Comparison of ENCODE assay signal across 8 cellular contexts in genomic region chr16:57807968-57808528, GRCh38. TPM values are rescaled to one million over a fixed set of nuclear protein-coding genes. Genes with fewer than 3 reads are reported as not detected.
DNase-seq lines count a peak whose midpoint lies in the region; ATAC-seq and TF ChIP-seq lines count a peak whose summit lies in the region.

No MANE protein-coding gene starts in this region.

- no peaks in the 10 kb centered on the region for H3K36me3 ChIP-seq in A673 (ENCODE audit: insufficient read depth, low read length, poor library complexity, severe bottlenecking)
- H3K36me3 ChIP-seq in neural progenitor cell, result no peaks in the 10 kb centered on the region
- H3K36me3 ChIP-seq in subcutaneous abdominal adipose tissue (ENCODE audit: control insufficient read depth in 5 of 5, insufficient read depth in 5 of 5, low read length in 5 of 5), result no peaks in the 10 kb centered on the region

- ATAC-seq in activated T-cell treated with anti-CD3 and anti-CD28 coated beads, Interleukin-2, amount 50 U/mL, for 72 hours (replicated peaks in 1 of 2), result peak; percentile 49 to 50
- no peak for ATAC-seq in HG03469 (IDR thresholded peaks at IDR 0.05; ENCODE audit: unreplicated experiment)

- TF ChIP-seq CTCF in A673 (conservative IDR thresholded peaks at IDR 0.05; ENCODE audit: low read depth, low read length) (no peak), neural progenitor cell (IDR thresholded peaks at IDR 0.05) (no peak)

- H3F3A ChIP-seq in neural progenitor cell (ENCODE audit: low read depth), result peaks cover 7% of the 10 kb centered on the region

- CTCF ChIA-PET in A673 (lab: Charles Lee), result interaction anchor here (0.7 kb wide), 2 partner anchors 43 to 51 kb away, joined by 5 to 6 read pairs; no protein-coding TSS in a partner anchor

- no peak overlapping the region for H3K27ac Mint-ChIP-seq in activated T-cell treated with anti-CD3 and anti-CD28 coated beads, Interleukin-2, amount 50 U/mL, for 72 hours
- H3K27ac Mint-ChIP-seq in neural progenitor cell, result no peak overlapping the region

- POLR2A ChIA-PET in A673 (lab: Charles Lee; ENCODE audit: low non-redundant PET), result interaction anchor here (0.7 to 0.9 kb wide), 2 partner anchors 10 to 1000 kb away, joined by 3 to 4 read pairs; no protein-coding TSS in a partner anchor

- intact Hi-C loops in A673 (cut with micrococcal nuclease; ENCODE audit: unreplicated experiment), result loop anchor here (2.0 kb wide), 1 partner anchor 39 kb away; no protein-coding TSS in a partner anchor

- peak; percentile 95 for DNase-seq in A673 (ENCODE audit: low spot score)
- peak; percentile 78 for DNase-seq in GM19240 (ENCODE audit: insufficient read length, low spot score)
- DNase-seq in NOMO-1 treated with dmso at 0.1 percent for 144 hours (lab: John Stamatoyannopoulos, UW; ENCODE audit: unreplicated experiment), result peak; percentile 67
- peak; percentile 51 to 54 for DNase-seq in activated T-cell treated with anti-CD3 and anti-CD28 coated beads, Interleukin-2, amount 50 U/mL, for 72 hours
- DNase-seq in fibroblast of gingiva (ENCODE audit: low read depth), result peak; percentile 56
- peak; percentile 79 for DNase-seq in neural progenitor cell (ENCODE audit: low spot score)

- H3K9me3 Mint-ChIP-seq in activated T-cell treated with anti-CD3 and anti-CD28 coated beads, Interleukin-2, amount 50 U/mL, for 72 hours, result no peaks in the 10 kb centered on the region
- H3K9me3 Mint-ChIP-seq in neural progenitor cell, result no peaks in the 10 kb centered on the region

- no peaks in the 10 kb centered on the region for H3K79me2 ChIP-seq in neural progenitor cell (ENCODE audit: low read depth)

- no TSS peak for BruUV-seq in A673 (replicated peaks; lab: Mats Ljungman, UMichigan)

- H4K20me1 ChIP-seq in neural progenitor cell (ENCODE audit: low read depth), result no peaks in the 10 kb centered on the region

- H2AFZ ChIP-seq in neural progenitor cell (replicated peaks), result peak overlapping the region; percentile 23

- H3K9ac ChIP-seq in neural progenitor cell (no peak overlapping the region), subcutaneous abdominal adipose tissue (ENCODE audit: low read length in 5 of 5) (peak overlapping the region in 1 of 5 donors; percentile 36)

- peaks cover 38% of the 10 kb centered on the region for H3K27me3 Mint-ChIP-seq in activated T-cell treated with anti-CD3 and anti-CD28 coated beads, Interleukin-2, amount 50 U/mL, for 72 hours (ENCODE audit: low read depth)
- peaks cover 5% of the 10 kb centered on the region for H3K27me3 Mint-ChIP-seq in neural progenitor cell (ENCODE audit: insufficient read depth, low read depth)

- H3K9me3 ChIP-seq in A673 (ENCODE audit: low read depth, low read length, poor library complexity, severe bottlenecking) (no peaks in the 10 kb centered on the region), neural progenitor cell (ENCODE audit: low read depth) (no peaks in the 10 kb centered on the region), subcutaneous abdominal adipose tissue (ENCODE audit: control insufficient read depth in 5 of 5, low read length in 5 of 5) (no peaks in the 10 kb centered on the region)

- no peaks in the 10 kb centered on the region for H3K36me3 Mint-ChIP-seq in activated T-cell treated with anti-CD3 and anti-CD28 coated beads, Interleukin-2, amount 50 U/mL, for 72 hours (ENCODE audit: insufficient read depth in 2 of 2)
- H3K36me3 Mint-ChIP-seq in neural progenitor cell, result no peaks in the 10 kb centered on the region

- H3K4me1 ChIP-seq in A673 (ENCODE audit: insufficient read depth, low read length, poor library complexity, severe bottlenecking), result peaks cover 67% of the 10 kb centered on the region
- peaks cover 7% of the 10 kb centered on the region for H3K4me1 ChIP-seq in neural progenitor cell
- peaks cover 11 to 39% (median 36%) of the 10 kb centered on the region in 5 donors for H3K4me1 ChIP-seq in subcutaneous abdominal adipose tissue (ENCODE audit: control insufficient read depth in 5 of 5, insufficient read depth in 5 of 5, low read length in 5 of 5)

- H3K27me3 ChIP-seq in A673 (replicated peaks; ENCODE audit: insufficient read depth, low read depth, low read length, poor library complexity) (no peaks in the 10 kb centered on the region), neural progenitor cell (no peaks in the 10 kb centered on the region), subcutaneous abdominal adipose tissue (ENCODE audit: control insufficient read depth in 5 of 5, insufficient read depth in 4 of 5, low read length in 5 of 5) (no peaks in the 10 kb centered on the region)

- H3K4me1 Mint-ChIP-seq in activated T-cell treated with anti-CD3 and anti-CD28 coated beads, Interleukin-2, amount 50 U/mL, for 72 hours (ENCODE audit: low read depth), result peaks cover 35% of the 10 kb centered on the region
- H3K4me1 Mint-ChIP-seq in neural progenitor cell, result peaks cover 42% of the 10 kb centered on the region

- H3K27ac ChIP-seq in A673 (ENCODE audit: low read depth, low read length, poor library complexity, severe bottlenecking) (peak overlapping the region; percentile 95), neural progenitor cell (no peak overlapping the region), subcutaneous abdominal adipose tissue (ENCODE audit: low read depth, low read length) (peak overlapping the region; percentile 29)

- peak overlapping the region; percentile 50 for H3K4me2 ChIP-seq in neural progenitor cell

- H3K4me3 Mint-ChIP-seq in activated T-cell treated with anti-CD3 and anti-CD28 coated beads, Interleukin-2, amount 50 U/mL, for 72 hours, result peak overlapping the region; percentile 72 to 82
- no peak overlapping the region for H3K4me3 Mint-ChIP-seq in neural progenitor cell

- H3K4me3 ChIP-seq in A673 (ENCODE audit: low read depth, low read length, poor library complexity, severe bottlenecking), result no peak overlapping the region
- no peak overlapping the region for H3K4me3 ChIP-seq in neural progenitor cell
- peak overlapping the region in 4 of 5 donors; percentile 20 to 40 (median 32) for H3K4me3 ChIP-seq in subcutaneous abdominal adipose tissue (ENCODE audit: low read depth in 1 of 5, low read length in 5 of 5)

RNA-seq across cellular contexts. Expression of gene KIFC3, which starts 5.8 kb away (rescaled TPM):
- total RNA-seq in A673 (2021) (198 and 201 TPM in 2 replicates), neural progenitor cell (ENCODE audit: low replicate concordance) (0.28 and 1.6 TPM in 2 replicates)
- 1 to 10 TPM; 1.3 to 1.5 TPM for total RNA-seq in activated T-cell treated with anti-CD3 and anti-CD28 coated beads, Interleukin-2, amount 50 U/mL, for 72 hours

Comparison
In these comparisons a context has a peak if more than half of its experiments do, and no peak if none do; other contexts are left out.
1. H3K4me3 ChIP-seq: peak in subcutaneous abdominal adipose tissue (4 of 5); none in A673 (single experiment) and neural progenitor cell (single experiment).
2. RNA of gene KIFC3, which starts 5.8 kb away (total RNA-seq): 198 to 201 TPM in A673; 1.3 to 1.5 TPM in activated T-cell treated with anti-CD3 and anti-CD28 coated beads, Interleukin-2, amount 50 U/mL, for 72 hours and 0.28 to 1.6 TPM in neural progenitor cell; every median in the first group is over 10 times any median in the second.
3. Peak in every context shown above with its lines, with median percentiles within 50 percentile points of each other: DNase-seq.